Comparison of ENCODE assay signal across 13 cellular contexts in genomic region chr4:14856927-14857220, GRCh38.
DNase-seq lines count a peak whose midpoint lies in the region; ATAC-seq and TF ChIP-seq lines count a peak whose summit lies in the region.
"Had no signal": no experiment of that assay in that cellular context is flagged by ENCODE, and none has a peak within 500 bp of the region (broad histone marks: within the 10 kb centered on the region; RNA-seq: fewer than 3 reads in every experiment).

No MANE protein-coding gene starts in this region.

- no peaks in the 10 kb centered on the region for H4K20me1 ChIP-seq in GM23248 (ENCODE audit: insufficient read depth)

- H3K4me3 ChIP-seq in GM23248 = no peak overlapping the region
- H3K4me3 ChIP-seq in esophagus muscularis mucosa = no peak overlapping the region
- no peak overlapping the region for H3K4me3 ChIP-seq in sigmoid colon
- H3K4me3 ChIP-seq: body of pancreas had no signal

- no peaks in the 10 kb centered on the region for H3K9me2 ChIP-seq in GM23248 (ENCODE audit: insufficient read depth)

- peaks cover 25% of the 10 kb centered on the region for H3K4me1 ChIP-seq in GM23248 (ENCODE audit: insufficient read depth)
- H3K4me1 ChIP-seq in esophagus muscularis mucosa = peaks cover 0 to 37% (median 33%) of the 10 kb centered on the region in 4 donors
- H3K4me1 ChIP-seq in sigmoid colon = peaks cover 0 to 50% (median 27%) of the 10 kb centered on the region in 4 donors
- H3K4me1 ChIP-seq: body of pancreas had no signal

- TF ChIP-seq CTCF in esophagus muscularis mucosa (IDR thresholded peaks at IDR 0.05) (no peak), sigmoid colon (IDR thresholded peaks at IDR 0.05) (no peak)

- in situ Hi-C loops in GM23248 (cut with MboI) (no loop called here), SK-MEL-5 (cut with HindIII; ENCODE audit: low pct_unique_long_range_greater_than_20kb, low sequenced_read_pairs) (no loop called here)

- H3K27me3 ChIP-seq in GM23248 (replicated peaks; ENCODE audit: insufficient read depth) (no peaks in the 10 kb centered on the region), esophagus muscularis mucosa (no peaks in the 10 kb centered on the region), sigmoid colon (no peaks in the 10 kb centered on the region)
- H3K27me3 ChIP-seq: body of pancreas had no signal

- ATAC-seq in GM18520 (IDR thresholded peaks at IDR 0.05; ENCODE audit: unreplicated experiment) = no peak
- no peak for ATAC-seq in HG02798 (IDR thresholded peaks at IDR 0.05; ENCODE audit: poor library complexity, unreplicated experiment)
- no peak for ATAC-seq in GM18870 (IDR thresholded peaks at IDR 0.05; ENCODE audit: unreplicated experiment)

- 70 to 81% methylated on average over 5 of the region's 5 CpGs for WGBS in GM23248 (ENCODE audit: low coverage in 1 of 2, low lambda C conversion rate in 2 of 2, missing lambda C conversion rate in 2 of 2), 2 experiments
- 83% methylated on average over 5 of the region's 5 CpGs for WGBS in esophagus muscularis mucosa
- WGBS in sigmoid colon, 2 donors = 89 to 90% methylated on average over 5 of the region's 5 CpGs

- H3K36me3 ChIP-seq in GM23248 (ENCODE audit: low read depth) = no peaks in the 10 kb centered on the region
- no peaks in the 10 kb centered on the region for H3K36me3 ChIP-seq in esophagus muscularis mucosa
- H3K36me3 ChIP-seq in sigmoid colon = no peaks in the 10 kb centered on the region

- H3K9ac ChIP-seq in GM23248 = peak overlapping the region; percentile 17; the same call in 1 of the 2 replicates

- intact Hi-C loops in esophagus muscularis mucosa (cut with DNase I) = no loop called here
- intact Hi-C loops in sigmoid colon (cut with DNase I) = no loop called here
- intact Hi-C loops in cardiac septum (cut with DNase I) = no loop called here

- H3K27ac ChIP-seq in GM23248 = peak overlapping the region; percentile 89
- peak overlapping the region; percentile 37 to 77 (median 70) for H3K27ac ChIP-seq in esophagus muscularis mucosa (replicated peaks in 1 of 4)
- H3K27ac ChIP-seq in sigmoid colon = peak overlapping the region; percentile 47 to 82 (median 80)
- H3K27ac ChIP-seq: body of pancreas had no signal

- no peaks in the 10 kb centered on the region for H3K79me2 ChIP-seq in GM23248 (ENCODE audit: insufficient read depth)

- H3F3A ChIP-seq in GM23248 (ENCODE audit: insufficient read depth) = peaks cover 34% of the 10 kb centered on the region

- no peak for TF ChIP-seq EP300 in esophagus muscularis mucosa (IDR thresholded peaks at IDR 0.05)
- TF ChIP-seq EP300 in sigmoid colon (IDR thresholded peaks at IDR 0.05) = no peak

- no peak for TF ChIP-seq POLR2A in esophagus muscularis mucosa (IDR thresholded peaks at IDR 0.05; ENCODE audit: low read depth)
- TF ChIP-seq POLR2A in sigmoid colon (IDR thresholded peaks at IDR 0.05) = no peak

- H2AFZ ChIP-seq in GM23248 = peak overlapping the region; percentile 26; the same call in 1 of the 2 replicates

- DNase-seq in GM23248 (no peak), SK-MEL-5 (ENCODE audit: low read depth, low spot score) (peak; percentile 54), esophagus muscularis mucosa (ENCODE audit: extremely low spot score) (no peak), sigmoid colon (no peak), cardiac septum (ENCODE audit: low spot score) (no peak)
- DNase-seq: activated gamma-delta T cell; DMS153; effector CD4-positive, alpha-beta T cell; NCI-H1436 had no signal

- H3K4me2 ChIP-seq in GM23248 (ENCODE audit: unreplicated experiment) = peak overlapping the region; percentile 45

- no peaks in the 10 kb centered on the region for H3K9me3 ChIP-seq in GM23248 (ENCODE audit: low read depth)
- H3K9me3 ChIP-seq in esophagus muscularis mucosa = no peaks in the 10 kb centered on the region
- no peaks in the 10 kb centered on the region for H3K9me3 ChIP-seq in sigmoid colon
- H3K9me3 ChIP-seq: body of pancreas had no signal
